Comparison of ENCODE assay signal across 9 cellular contexts in genomic region chr12:4145990-4146859, GRCh38.
DNase-seq lines count a peak whose midpoint lies in the region; ATAC-seq lines count a peak whose summit lies in the region.
"Had no signal": no experiment of that assay in that cellular context is flagged by ENCODE, and none has a peak within 500 bp of the region (broad histone marks: within the 10 kb centered on the region; RNA-seq: fewer than 3 reads in every experiment).

No MANE protein-coding gene starts in this region.

- peak overlapping the region; percentile 28 for H3K4me3 Mint-ChIP-seq in activated CD4-positive, alpha-beta memory T cell treated with anti-CD3 and anti-CD28 coated beads for 36 hours

- H3K27me3 ChIP-seq in effector memory CD4-positive, alpha-beta T cell (replicated peaks; ENCODE audit: control insufficient read depth, insufficient read depth, low read length, poor library complexity, severe bottlenecking), result no peaks in the 10 kb centered on the region

- no peaks in the 10 kb centered on the region for H3K36me3 ChIP-seq in effector memory CD4-positive, alpha-beta T cell (ENCODE audit: control insufficient read depth, insufficient read depth, low read length)

- peak; percentile 35 for ATAC-seq in GM21717 (IDR thresholded peaks at IDR 0.05; ENCODE audit: unreplicated experiment)
- ATAC-seq in GM21515 (IDR thresholded peaks at IDR 0.05; ENCODE audit: unreplicated experiment), result no peak
- ATAC-seq in GM19351 (IDR thresholded peaks at IDR 0.05; ENCODE audit: unreplicated experiment), result no peak

- H3K4me1 Mint-ChIP-seq in activated CD4-positive, alpha-beta memory T cell treated with anti-CD3 and anti-CD28 coated beads for 36 hours (ENCODE audit: low read depth), result peaks cover 85% of the 10 kb centered on the region

- H3K9me3 ChIP-seq in effector memory CD4-positive, alpha-beta T cell (ENCODE audit: control insufficient read depth, low read length), result no peaks in the 10 kb centered on the region

- peak overlapping the region; percentile 31 for H3K27ac ChIP-seq in effector memory CD4-positive, alpha-beta T cell (ENCODE audit: insufficient read depth, low read length, poor library complexity, severe bottlenecking)

- no peak overlapping the region for H3K4me3 ChIP-seq in effector memory CD4-positive, alpha-beta T cell (ENCODE audit: insufficient read depth, low read depth, low read length, poor library complexity, severe bottlenecking)

- H3K27me3 Mint-ChIP-seq in activated CD4-positive, alpha-beta memory T cell treated with anti-CD3 and anti-CD28 coated beads for 36 hours, result no peaks in the 10 kb centered on the region

- peaks cover 38% of the 10 kb centered on the region for H3K4me1 ChIP-seq in effector memory CD4-positive, alpha-beta T cell (ENCODE audit: control insufficient read depth, insufficient read depth, low read length, poor library complexity, severe bottlenecking)

- intact Hi-C loops in activated CD4-positive, alpha-beta memory T cell treated with anti-CD3 and anti-CD28 coated beads for 36 hours (cut with micrococcal nuclease), result loop anchor here (1.0 to 10.0 kb wide), 10 partner anchors 9 to 359 kb away; partner anchors contain the start of genes CCND2 and PARP11
- intact Hi-C loops in posterior cingulate gyrus (cut with DNase I), result no loop called here

- peak; percentile 87 for DNase-seq in activated CD4-positive, alpha-beta memory T cell treated with anti-CD3 and anti-CD28 coated beads for 36 hours
- no peak for DNase-seq in effector memory CD4-positive, alpha-beta T cell
- peak; percentile 32 to 59 for DNase-seq in stimulated activated CD8-positive, alpha-beta memory T cell treated with anti-CD3 and anti-CD28 coated beads, Interleukin-15, amount 100 ng/mL, for 4 hours (ENCODE audit: low read depth in 2 of 2)
- DNase-seq in NCI-H226 (no peak), posterior cingulate gyrus (no peak)
- DNase-seq: NCI-H524 had no signal

- peak overlapping the region; percentile 91 for H3K27ac Mint-ChIP-seq in activated CD4-positive, alpha-beta memory T cell treated with anti-CD3 and anti-CD28 coated beads for 36 hours

- no peaks in the 10 kb centered on the region for H3K9me3 Mint-ChIP-seq in activated CD4-positive, alpha-beta memory T cell treated with anti-CD3 and anti-CD28 coated beads for 36 hours

- POLR2A ChIA-PET in activated CD4-positive, alpha-beta memory T cell treated with anti-CD3 and anti-CD28 coated beads for 36 hours (lab: Charles Lee), result interaction anchor here (1.2 to 9.7 kb wide), 15 partner anchors 8 to 148 kb away, joined by 3 to 205 read pairs (median 10); partner anchors contain the start of gene CCND2

- no peaks in the 10 kb centered on the region for H3K36me3 Mint-ChIP-seq in activated CD4-positive, alpha-beta memory T cell treated with anti-CD3 and anti-CD28 coated beads for 36 hours

- CTCF ChIA-PET in activated CD4-positive, alpha-beta memory T cell treated with anti-CD3 and anti-CD28 coated beads for 36 hours (lab: Charles Lee), result interaction anchor here (0.8 to 6.7 kb wide), 11 partner anchors 9 to 130 kb away, joined by 3 to 76 read pairs (median 8); no protein-coding TSS in a partner anchor

Comparison
In these comparisons a context has a peak if more than half of its experiments do, and no peak if none do; other contexts are left out.
1. DNase-seq: peak in activated CD4-positive, alpha-beta memory T cell treated with anti-CD3 and anti-CD28 coated beads for 36 hours (single experiment) and stimulated activated CD8-positive, alpha-beta memory T cell treated with anti-CD3 and anti-CD28 coated beads, Interleukin-15, amount 100 ng/mL, for 4 hours (2 of 2); none in effector memory CD4-positive, alpha-beta T cell (0 of 3), NCI-H226 (single experiment) and posterior cingulate gyrus (0 of 10).